15 cellular contexts compared by ENCODE assay signal in the genomic region with DNA sequence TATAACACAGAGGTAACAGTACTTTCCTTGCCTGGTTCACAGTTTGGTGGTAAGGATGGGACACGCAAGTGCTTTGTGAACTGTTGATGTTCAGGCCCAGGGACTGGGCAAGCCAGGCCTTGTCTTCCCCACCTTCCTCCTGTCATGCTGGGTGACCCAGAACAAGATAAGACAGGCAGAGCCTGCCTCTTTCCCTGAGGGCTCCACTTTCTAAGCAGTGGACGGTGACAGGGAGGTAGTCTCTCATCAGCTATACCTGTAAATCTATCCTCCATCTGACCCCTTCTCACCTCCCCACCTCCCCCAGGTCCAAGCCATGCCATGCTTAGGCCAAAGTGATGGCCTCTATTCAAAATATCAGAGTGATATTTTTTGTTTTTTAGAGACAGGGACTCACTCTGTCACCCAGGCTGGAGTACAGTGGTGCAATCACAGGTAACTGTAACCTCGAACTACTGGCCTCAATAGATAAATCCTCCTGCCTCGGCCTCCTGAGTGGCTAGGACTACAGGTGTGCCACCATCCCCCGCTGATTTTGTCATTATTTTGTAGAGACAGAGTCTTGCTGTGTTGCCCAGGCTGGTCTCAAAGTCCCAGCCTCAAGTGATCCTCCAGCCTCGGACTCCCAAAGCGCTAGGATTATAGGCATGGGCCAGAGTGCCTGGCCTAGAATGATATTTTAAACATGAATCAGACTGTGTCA. TPM values are rescaled to one million over a fixed set of nuclear protein-coding genes. Genes with fewer than 3 reads are reported as not detected.
DNase-seq lines count a peak whose midpoint lies in the region; ATAC-seq and TF ChIP-seq lines count a peak whose summit lies in the region.
"Had no signal": no experiment of that assay in that cellular context is flagged by ENCODE, and none has a peak within 500 bp of the region (broad histone marks: within the 10 kb centered on the region; RNA-seq: fewer than 3 reads in every experiment).

No MANE protein-coding gene starts in this region.

- H3K36me3 Mint-ChIP-seq in naive B cell: peaks cover 7 to 31% of the 10 kb centered on the region in 2 donors

- peaks cover 25 to 40% (median 36%) of the 10 kb centered on the region in 3 donors for H3K4me1 Mint-ChIP-seq in naive B cell

- DNase-seq in SK-N-SH (no peak), foreskin keratinocyte (peak; percentile 89 to 92), naive B cell (no peak), uterus (no peak), GM13976 (ENCODE audit: low spot score) (no peak), RPMI8226 (no peak)
- DNase-seq: activated CD4-positive, CD25-positive, alpha-beta regulatory T cell treated with anti-CD3 and anti-CD28 coated beads, Interleukin-2, amount 50 U/mL, for 72 hours; cerebellar nuclear complex; COR-L47; NCI-H1048; stimulated activated naive CD4-positive, alpha-beta T cell had no signal

- TF ChIP-seq EP300 in SK-N-SH (IDR thresholded peaks at IDR 0.05; ENCODE audit: borderline replicate concordance in 1 of 2, low read depth in 1 of 2, low read length in 1 of 2): no peak

- H2AFZ ChIP-seq in SK-N-SH (ENCODE audit: low read depth): no peak overlapping the region

- TF ChIP-seq POLR2A in uterus (IDR thresholded peaks at IDR 0.05): no peak

- no peaks in the 10 kb centered on the region for H3K9me2 ChIP-seq in SK-N-SH

- H3K27me3 ChIP-seq in SK-N-SH (ENCODE audit: insufficient read depth) (no peaks in the 10 kb centered on the region), foreskin keratinocyte (no peaks in the 10 kb centered on the region), uterus (no peaks in the 10 kb centered on the region)

- no peaks in the 10 kb centered on the region for H4K20me1 ChIP-seq in SK-N-SH (ENCODE audit: insufficient read depth)

- peak overlapping the region; percentile 17 to 92 (median 70) for H3K27ac Mint-ChIP-seq in naive B cell

- TF ChIP-seq RAD21 in SK-N-SH (IDR thresholded peaks at IDR 0.05; ENCODE audit: low read length): no peak

- in situ Hi-C loops in GM13976 (cut with MboI; ENCODE audit: low sequenced_read_pairs, unreplicated experiment): no loop called here

- H3K4me2 ChIP-seq in SK-N-SH: peak overlapping the region; percentile 54; the same call in 1 of the 2 replicates

- H3K36me3 ChIP-seq in SK-N-SH (replicated peaks in 1 of 2; ENCODE audit: control insufficient read depth in 1 of 2, insufficient read depth in 2 of 2, low read length in 1 of 2): peaks cover 10 to 18% of the 10 kb centered on the region in 2 experiments
- H3K36me3 ChIP-seq in uterus: no peaks in the 10 kb centered on the region

- peak; percentile 83 for ATAC-seq in foreskin keratinocyte
- no peak for ATAC-seq in naive B cell (ENCODE audit: low read depth in 2 of 2)
- ATAC-seq in HG03460 (IDR thresholded peaks at IDR 0.05; ENCODE audit: unreplicated experiment): no peak

- H3K79me2 ChIP-seq in SK-N-SH (ENCODE audit: insufficient read depth): peaks cover 18% of the 10 kb centered on the region; the same call in 1 of the 2 replicates

- H3K9me3 ChIP-seq in SK-N-SH: no peaks in the 10 kb centered on the region
- H3K9me3 ChIP-seq in uterus: no peaks in the 10 kb centered on the region

- H3F3A ChIP-seq in SK-N-SH (replicated peaks; ENCODE audit: insufficient read depth): peaks cover 17% of the 10 kb centered on the region

- no peaks in the 10 kb centered on the region for H3K9me3 Mint-ChIP-seq in naive B cell

- TF ChIP-seq CTCF in SK-N-SH (IDR thresholded peaks at IDR 0.05) (no peak), foreskin keratinocyte (conservative IDR thresholded peaks at IDR 0.05) (no peak), uterus (IDR thresholded peaks at IDR 0.05) (no peak), GM13976 (IDR thresholded peaks at IDR 0.05; ENCODE audit: borderline replicate concordance, control extremely low read depth, extremely low read depth, insufficient read depth, missing control alignments) (no peak)

- peak overlapping the region; percentile 45 to 84; a peak in 3 of 4 replicates for H3K27ac ChIP-seq in SK-N-SH (ENCODE audit: low read depth in 2 of 2, low read length in 1 of 2)
- no peak overlapping the region for H3K27ac ChIP-seq in foreskin keratinocyte
- peak overlapping the region; percentile 68 to 73 for H3K27ac ChIP-seq in uterus
- H3K27ac ChIP-seq: HL-60, SK-N-MC had no signal

- no peaks in the 10 kb centered on the region for H3K27me3 Mint-ChIP-seq in naive B cell

- H3K9ac ChIP-seq in SK-N-SH: peak overlapping the region; percentile 44; the same call in 1 of the 2 replicates

- CTCF ChIA-PET in SK-N-SH (lab: Yijun Ruan, JAX): interaction anchor here (0.9 to 14.1 kb wide), 8 partner anchors 13 to 178 kb away, joined by 3 to 404 read pairs (median 14); no protein-coding TSS in a partner anchor

- H3K4me3 Mint-ChIP-seq in naive B cell: no peak overlapping the region

- intact Hi-C loops in uterus (cut with DNase I; ENCODE audit: low total_unique reads): loop anchor here (5.0 kb wide), 1 partner anchor 114 kb away; no protein-coding TSS in a partner anchor

- H3K4me3 ChIP-seq in SK-N-SH (ENCODE audit: low read depth in 2 of 2, low read length in 1 of 2): no peak overlapping the region
- no peak overlapping the region for H3K4me3 ChIP-seq in uterus
- H3K4me3 ChIP-seq: SK-N-MC had no signal

- POLR2A ChIA-PET in SK-N-SH (lab: Yijun Ruan, JAX): no interaction called here

- H3K4me1 ChIP-seq in SK-N-SH (ENCODE audit: control insufficient read depth in 1 of 2, insufficient read depth in 2 of 2, low read depth in 1 of 2, low read length in 1 of 2): peaks cover 2 to 8% of the 10 kb centered on the region in 2 experiments; a peak in 3 of 4 replicates
- peaks cover 18% of the 10 kb centered on the region for H3K4me1 ChIP-seq in foreskin keratinocyte
- no peaks in the 10 kb centered on the region for H3K4me1 ChIP-seq in uterus

- WGBS in SK-N-SH (ENCODE audit: low lambda C conversion rate): 98% methylated on average over 7 of the region's 7 CpGs

TF ChIP-seq in SK-N-SH, 30 proteins besides CTCF, POLR2A, EP300 and RAD21:
- TF ChIP-seq NFIC (IDR thresholded peaks at IDR 0.05; ENCODE audit: borderline replicate concordance) (no peak), SIN3A (IDR thresholded peaks at IDR 0.05; ENCODE audit: borderline replicate concordance, low read depth, low read length) (no peak), GABPA (IDR thresholded peaks at IDR 0.05; ENCODE audit: low read depth) (no peak)
- TF ChIP-seq, protein P1, sequence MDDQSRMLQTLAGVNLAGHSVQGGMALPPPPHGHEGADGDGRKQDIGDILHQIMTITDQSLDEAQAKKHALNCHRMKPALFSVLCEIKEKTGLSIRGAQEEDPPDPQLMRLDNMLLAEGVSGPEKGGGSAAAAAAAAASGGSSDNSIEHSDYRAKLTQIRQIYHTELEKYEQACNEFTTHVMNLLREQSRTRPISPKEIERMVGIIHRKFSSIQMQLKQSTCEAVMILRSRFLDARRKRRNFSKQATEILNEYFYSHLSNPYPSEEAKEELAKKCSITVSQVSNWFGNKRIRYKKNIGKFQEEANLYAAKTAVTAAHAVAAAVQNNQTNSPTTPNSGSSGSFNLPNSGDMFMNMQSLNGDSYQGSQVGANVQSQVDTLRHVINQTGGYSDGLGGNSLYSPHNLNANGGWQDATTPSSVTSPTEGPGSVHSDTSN (IDR thresholded peaks at IDR 0.05): no peak

RNA-seq across cellular contexts. Expression of a gene that starts 42.8 kb away (rescaled TPM):
- polyA plus RNA-seq in SK-N-SH (2012; rRNA removed) (74.4 and 97.2 TPM in 2 replicates), foreskin keratinocyte (366 and 431 TPM in 2 replicates), naive B cell (ENCODE audit: low read depth in 6 of 6) (100 to 1,000 TPM; 348 to 523 (median 419) TPM)
- polyA plus RNA-seq in SK-N-SH (2012; cell fraction: cytosol; rRNA removed): 89.3 and 96.8 TPM in 2 replicates
- polyA plus RNA-seq in SK-N-SH (2012; cell fraction: nucleus; rRNA removed): 68.2 and 70.4 TPM in 2 replicates
- total RNA-seq in foreskin keratinocyte (256 and 304 TPM in 2 replicates), uterus (100 to 1,000 TPM in 2 of 4 donors, 10 to 100 TPM in 2; 14.0 to 192 (median 86.7) TPM)

RNA-seq across cellular contexts. Expression of a gene that starts 54.0 kb away (rescaled TPM):
- polyA plus RNA-seq in SK-N-SH (2012; rRNA removed): not detected in 2 replicates
- polyA plus RNA-seq in SK-N-SH (2012; cell fraction: cytosol; rRNA removed): not detected in 2 replicates
- polyA plus RNA-seq in SK-N-SH (2012; cell fraction: nucleus; rRNA removed): not detected in 2 replicates
- not detected in 2 replicates for total RNA-seq in foreskin keratinocyte
- not detected in 2 replicates for polyA plus RNA-seq in foreskin keratinocyte
- not detected for polyA plus RNA-seq in naive B cell (ENCODE audit: low read depth in 6 of 6)
- total RNA-seq in uterus: not detected
- total RNA-seq: NCI-H460 had no signal

Comparison
In these comparisons a context has a peak if more than half of its experiments do, and no peak if none do; other contexts are left out.
1. DNase-seq: peak in foreskin keratinocyte (2 of 2); none in SK-N-SH (single experiment), naive B cell (single experiment), uterus (0 of 2), GM13976 (single experiment) and RPMI8226 (single experiment).